8 cellular contexts compared by ENCODE assay signal in genomic region chrX:281166-281999, GRCh38. TPM values are rescaled to one million over a fixed set of nuclear protein-coding genes. Genes with fewer than 3 reads are reported as not detected.
DNase-seq lines count a peak whose midpoint lies in the region; ATAC-seq and TF ChIP-seq lines count a peak whose summit lies in the region.

Gene PLCXD1, plus strand, starts transcription at chrX:281381. Its CDS starts 2,807 bp downstream, at chrX:284188.

- peak; percentile 20 for DNase-seq in activated CD4-positive, CD25-positive, alpha-beta regulatory T cell treated with anti-CD3 and anti-CD28 coated beads, Interleukin-2, amount 50 U/mL, for 72 hours
- no peak for DNase-seq in activated CD4-positive, CD25-positive, alpha-beta regulatory T cell (lab: John Stamatoyannopoulos, UW)
- DNase-seq in SK-N-MC (ENCODE audit: low read depth, low spot score): peak; percentile 39
- DNase-seq in fibroblast of peridontal ligament (ENCODE audit: extremely low read depth): peak; percentile 28
- peak; percentile 40 for DNase-seq in neural crest cell (ENCODE audit: low read depth, low spot score)
- no peak for DNase-seq in hippocampal formation (lab: John Stamatoyannopoulos, UW)
- DNase-seq in NCI-H748 (lab: John Stamatoyannopoulos, UW; ENCODE audit: unreplicated experiment): no peak

- no peaks in the 10 kb centered on the region for H3K9me3 Mint-ChIP-seq in neural crest cell

- peak within 1 kb of the TSS; percentile 93 for H3K4me3 Mint-ChIP-seq in neural crest cell

- peaks cover 16% of the 10 kb centered on the region for H3K27me3 Mint-ChIP-seq in neural crest cell (ENCODE audit: low read depth)

- H3K4me1 Mint-ChIP-seq in neural crest cell: peaks cover 22% of the 10 kb centered on the region

- ATAC-seq in HG03571 (IDR thresholded peaks at IDR 0.05; ENCODE audit: unreplicated experiment): no peak

- H3K27ac ChIP-seq in SK-N-MC: peak within 1 kb of the TSS; percentile 92

- no peaks in the 10 kb centered on the region for H3K9me3 ChIP-seq in SK-N-MC (ENCODE audit: low read depth, low read length)

- peaks cover 25% of the 10 kb centered on the region for H3K36me3 ChIP-seq in SK-N-MC (ENCODE audit: insufficient read depth, low read length)

- H3K36me3 Mint-ChIP-seq in neural crest cell (ENCODE audit: low read depth): peaks cover 13% of the 10 kb centered on the region

- H3K4me3 ChIP-seq in SK-N-MC: peak within 1 kb of the TSS; percentile 75

- peak within 1 kb of the TSS; percentile 28 for H3K9ac ChIP-seq in SK-N-MC (ENCODE audit: insufficient read length)

- TF ChIP-seq CTCF in neural crest cell (conservative IDR thresholded peaks at IDR 0.05): no peak

- H3K27ac Mint-ChIP-seq in neural crest cell (ENCODE audit: unreplicated experiment): peak within 1 kb of the TSS; percentile 89

RNA-seq across cellular contexts. Expression of gene PLCXD1, which starts in this region (rescaled TPM):
- total RNA-seq in neural crest cell: 49.1 and 52.4 TPM in 2 replicates

Comparison
In these comparisons a context has a peak if more than half of its experiments do, and no peak if none do; other contexts are left out.
1. DNase-seq: peak in activated CD4-positive, CD25-positive, alpha-beta regulatory T cell treated with anti-CD3 and anti-CD28 coated beads, Interleukin-2, amount 50 U/mL, for 72 hours (single experiment), SK-N-MC (single experiment), fibroblast of peridontal ligament (single experiment) and neural crest cell (single experiment); none in activated CD4-positive, CD25-positive, alpha-beta regulatory T cell (0 of 4), hippocampal formation (0 of 2) and NCI-H748 (single experiment).